In the genomic region with DNA sequence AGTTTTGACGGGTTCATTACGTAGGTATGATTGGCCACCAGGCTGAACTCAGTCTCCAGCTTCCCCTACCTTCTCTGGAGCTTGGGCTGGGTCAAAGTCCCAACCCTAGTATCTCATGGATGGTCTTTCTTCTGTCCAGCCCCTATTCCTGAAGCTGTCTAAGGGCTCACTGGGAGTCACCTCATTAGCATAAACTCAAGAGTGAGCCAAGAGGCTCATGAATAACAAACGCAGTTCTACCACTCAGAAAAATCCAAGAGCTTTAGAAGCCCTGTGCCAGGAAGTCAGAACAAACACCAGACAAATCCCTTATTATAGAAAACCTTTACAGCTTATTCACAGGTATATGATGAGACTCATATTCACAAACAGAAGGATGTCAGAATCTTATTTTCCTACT, we compare ENCODE assay signal across 22 cellular contexts.
"Had no signal": no experiment of that assay in that cellular context is flagged by ENCODE, and none has a peak within 500 bp of the region (broad histone marks: within the 10 kb centered on the region; RNA-seq: fewer than 3 reads in every experiment).

No MANE protein-coding gene starts in this region.

- H3K27ac ChIP-seq: HL-60, PC-9, Peyer's patch, SJSA1, SK-N-MC had no signal

- H3K9me3 ChIP-seq: Peyer's patch, SJSA1 had no signal

- H3K27me3 ChIP-seq: Peyer's patch, SJSA1 had no signal

- H3K36me3 ChIP-seq: Peyer's patch, SJSA1 had no signal

- DNase-seq: KBM-7, MV-4-11, NCI-H1048, NCI-H1105, NCI-H1436 treated with DMSO at 0.1 percent for 48 hours, NCI-H1694, NCI-H187 treated with DMSO at 0.1 percent for 48 hours, NCI-H2029 treated with DMSO at 0.1 percent for 48 hours, NCI-H2171 treated with DMSO at 0.1 percent for 48 hours, NCI-H345, NCI-H446 treated with DMSO at 0.1 percent for 48 hours, NCI-H524 treated with DMSO at 0.1 percent for 48 hours, NCI-H69, NCI-H774, PC-9, Peyer's patch, Right ventricle myocardium superior, RPMI8226, SIG-M5 had no signal

- H3K4me1 ChIP-seq: Peyer's patch, SJSA1 had no signal

- H3K4me3 ChIP-seq: PC-9, Peyer's patch, SJSA1, SK-N-MC had no signal
